In genomic region chr6:112362027-112362795, GRCh38 we compare ENCODE assay signal across 18 cellular contexts. TPM values are rescaled to one million over a fixed set of nuclear protein-coding genes. Genes with fewer than 3 reads are reported as not detected.
DNase-seq lines count a peak whose midpoint lies in the region; ATAC-seq and TF ChIP-seq lines count a peak whose summit lies in the region.
"Had no signal": no experiment of that assay in that cellular context is flagged by ENCODE, and none has a peak within 500 bp of the region (broad histone marks: within the 10 kb centered on the region; RNA-seq: fewer than 3 reads in every experiment).

No MANE protein-coding gene starts in this region.

- H3K4me3 ChIP-seq in PC-9: no peak overlapping the region
- H3K4me3 ChIP-seq: HAP-1 had no signal

- DNase-seq in PC-9: no peak
- peak in 30 of 42 donors; percentile 6 to 77 (median 48) for DNase-seq in head of caudate nucleus
- DNase-seq in nephron progenitor cell: no peak
- DNase-seq in pons (ENCODE audit: low spot score): peak; percentile 34
- no peak for DNase-seq in activated CD4-positive, alpha-beta T cell treated with anti-CD3 and anti-CD28 coated beads, Interleukin-2, amount 10 ng/mL, durations not matched to agents 7 days and 5 days
- DNase-seq in DMS53 treated with DMSO at 0.1 percent for 48 hours (lab: John Stamatoyannopoulos, UW; ENCODE audit: unreplicated experiment): no peak
- no peak for DNase-seq in stimulated activated CD4-positive, alpha-beta T cell treated with anti-CD3 and anti-CD28 coated beads, Interleukin-4, amount 100 ng/mL, for 1 hour
- DNase-seq: ACHN; Calu3; CD4-positive, alpha-beta T cell; DMS79 treated with DMSO at 0.1 percent for 48 hours; EL had no signal

- no peaks in the 10 kb centered on the region for H3K9me2 ChIP-seq in PC-9 (ENCODE audit: insufficient read depth)

- peaks cover 13% of the 10 kb centered on the region for H3K4me1 ChIP-seq in PC-9 (replicated peaks; ENCODE audit: insufficient read depth)
- H3K4me1 ChIP-seq: HAP-1 had no signal

- CTCF ChIA-PET in PC-9 (lab: Charles Lee): no interaction called here
- CTCF ChIA-PET in activated CD4-positive, alpha-beta T cell treated with anti-CD3 and anti-CD28 coated beads, Interleukin-2, amount 10 ng/mL, durations not matched to agents 7 days and 5 days (lab: Charles Lee): no interaction called here

- H3K36me3 ChIP-seq in PC-9 (ENCODE audit: low read depth): no peaks in the 10 kb centered on the region
- H3K36me3 ChIP-seq: HAP-1 had no signal

- no peaks in the 10 kb centered on the region for H3F3A ChIP-seq in PC-9 (ENCODE audit: insufficient read depth, low read depth)

- ATAC-seq in HG03175 (IDR thresholded peaks at IDR 0.05; ENCODE audit: unreplicated experiment): no peak
- ATAC-seq: HepG2 had no signal

- H3K4me1 Mint-ChIP-seq in nephron progenitor cell: peaks cover 36% of the 10 kb centered on the region
- no peaks in the 10 kb centered on the region for H3K4me1 Mint-ChIP-seq in activated CD4-positive, alpha-beta T cell treated with anti-CD3 and anti-CD28 coated beads, Interleukin-2, amount 10 ng/mL, durations not matched to agents 7 days and 5 days
- H3K4me1 Mint-ChIP-seq: B cell had no signal

- no peak overlapping the region for H3K4me2 ChIP-seq in PC-9

- H3K27ac ChIP-seq in PC-9: no peak overlapping the region

- peaks cover 12% of the 10 kb centered on the region for H3K9me3 Mint-ChIP-seq in nephron progenitor cell
- no peaks in the 10 kb centered on the region for H3K9me3 Mint-ChIP-seq in activated CD4-positive, alpha-beta T cell treated with anti-CD3 and anti-CD28 coated beads, Interleukin-2, amount 10 ng/mL, durations not matched to agents 7 days and 5 days
- H3K9me3 Mint-ChIP-seq: CD4-positive, alpha-beta T cell had no signal

- no peaks in the 10 kb centered on the region for H3K36me3 Mint-ChIP-seq in nephron progenitor cell (ENCODE audit: low read depth)
- H3K36me3 Mint-ChIP-seq in activated CD4-positive, alpha-beta T cell treated with anti-CD3 and anti-CD28 coated beads, Interleukin-2, amount 10 ng/mL, durations not matched to agents 7 days and 5 days (ENCODE audit: low read depth): no peaks in the 10 kb centered on the region

- POLR2A ChIA-PET in PC-9 (lab: Charles Lee; ENCODE audit: unreplicated experiment): interaction anchor here (0.6 kb wide), 1 partner anchor 1166 kb away, joined by 5 read pairs; no protein-coding TSS in a partner anchor
- POLR2A ChIA-PET in activated CD4-positive, alpha-beta T cell treated with anti-CD3 and anti-CD28 coated beads, Interleukin-2, amount 10 ng/mL, durations not matched to agents 7 days and 5 days (lab: Charles Lee): no interaction called here

- intact Hi-C loops in PC-9 (cut with micrococcal nuclease; ENCODE audit: unreplicated experiment): no loop called here
- intact Hi-C loops in head of caudate nucleus (cut with DNase I): no loop called here

- no peak overlapping the region for H3K4me3 Mint-ChIP-seq in nephron progenitor cell
- no peak overlapping the region for H3K4me3 Mint-ChIP-seq in activated CD4-positive, alpha-beta T cell treated with anti-CD3 and anti-CD28 coated beads, Interleukin-2, amount 10 ng/mL, durations not matched to agents 7 days and 5 days
- H3K4me3 Mint-ChIP-seq: B cell; CD4-positive, alpha-beta T cell had no signal

- H3K27me3 ChIP-seq in PC-9 (ENCODE audit: insufficient read depth, low read depth): no peaks in the 10 kb centered on the region

- no peaks in the 10 kb centered on the region for H4K20me1 ChIP-seq in PC-9 (ENCODE audit: insufficient read depth)

- no TSS peak for BruUV-seq in PC-9 (replicated peaks; lab: Mats Ljungman, UMichigan)

- TF ChIP-seq CTCF in PC-9 (conservative IDR thresholded peaks at IDR 0.05): no peak
- TF ChIP-seq CTCF in nephron progenitor cell (IDR thresholded peaks at IDR 0.05): no peak

- H3K27me3 Mint-ChIP-seq in nephron progenitor cell (ENCODE audit: low read depth, poor library complexity): peaks cover 4% of the 10 kb centered on the region
- H3K27me3 Mint-ChIP-seq in activated CD4-positive, alpha-beta T cell treated with anti-CD3 and anti-CD28 coated beads, Interleukin-2, amount 10 ng/mL, durations not matched to agents 7 days and 5 days: no peaks in the 10 kb centered on the region

- H3K27ac Mint-ChIP-seq in nephron progenitor cell: peak overlapping the region; percentile 72
- H3K27ac Mint-ChIP-seq in activated CD4-positive, alpha-beta T cell treated with anti-CD3 and anti-CD28 coated beads, Interleukin-2, amount 10 ng/mL, durations not matched to agents 7 days and 5 days: no peak overlapping the region
- H3K27ac Mint-ChIP-seq: B cell; CD4-positive, alpha-beta T cell had no signal

- 0 out of 2 replicates have a peak overlapping the region, but pooled peaks have one; percentile 19 for H2AFZ ChIP-seq in PC-9

- no peaks in the 10 kb centered on the region; the same call in 1 of the 2 replicates for H3K9me3 ChIP-seq in PC-9 (ENCODE audit: insufficient read depth, low read depth)
- H3K9me3 ChIP-seq: HAP-1 had no signal

- no peaks in the 10 kb centered on the region for H3K79me2 ChIP-seq in PC-9 (ENCODE audit: low read depth)

RNA-seq across cellular contexts. Expression of gene RFPL4B, which starts 15.1 kb away (rescaled TPM):
- 0.48 and 0.85 TPM in 2 replicates for total RNA-seq in PC-9 (2021)
- total RNA-seq in activated CD4-positive, alpha-beta T cell treated with anti-CD3 and anti-CD28 coated beads, Interleukin-2, amount 10 ng/mL, durations not matched to agents 7 days and 5 days: not detected
- total RNA-seq: A172; B cell; Calu3; CD4-positive, alpha-beta T cell; H1; HepG2 had no signal

Comparison
In these comparisons a context has a peak if more than half of its experiments do, and no peak if none do; other contexts are left out.
1. DNase-seq: peak in head of caudate nucleus (30 of 42) and pons (single experiment); none in PC-9 (0 of 2), nephron progenitor cell (single experiment), activated CD4-positive, alpha-beta T cell treated with anti-CD3 and anti-CD28 coated beads, Interleukin-2, amount 10 ng/mL, durations not matched to agents 7 days and 5 days (single experiment), DMS53 treated with DMSO at 0.1 percent for 48 hours (single experiment) and stimulated activated CD4-positive, alpha-beta T cell treated with anti-CD3 and anti-CD28 coated beads, Interleukin-4, amount 100 ng/mL, for 1 hour (single experiment).